ENCODE assay signal across 1 cellular context in genomic region chr1:244049142-244049968, GRCh38.
TF ChIP-seq lines count a peak whose summit lies in the region.

No MANE protein-coding gene starts in this region.

TF ChIP-seq in GM12878, 131 proteins besides CTCF, POLR2A, EP300 and RAD21 (continued from another document):
- peak; percentile 32 for TF ChIP-seq PBX3 (IDR thresholded peaks at IDR 0.05; ENCODE audit: insufficient replicate concordance, low read depth, low read length)
- TF ChIP-seq GATAD2B (conservative IDR thresholded peaks at IDR 0.05; ENCODE audit: low read depth), result 0 out of 2 replicates have a peak, but pooled peaks have one; percentile 39
- TF ChIP-seq RELB (IDR thresholded peaks at IDR 0.05; ENCODE audit: low read depth), result 0 out of 2 replicates have a peak, but pooled peaks have one; percentile 25
- peak; percentile 29; the same call in 1 of the 2 replicates for TF ChIP-seq EED (IDR thresholded peaks at IDR 0.05; ENCODE audit: low read depth)
- TF ChIP-seq ZNF384 (IDR thresholded peaks at IDR 0.05; ENCODE audit: borderline replicate concordance, low read depth, low read length), result peak; percentile 27; the same call in 1 of the 2 replicates
- TF ChIP-seq BMI1 (IDR thresholded peaks at IDR 0.05; ENCODE audit: borderline replicate concordance), result peak; percentile 22; the same call in 1 of the 2 replicates
- no peak for TF ChIP-seq JUNB (IDR thresholded peaks at IDR 0.05)
- no peak for TF ChIP-seq HDGF (IDR thresholded peaks at IDR 0.05)
- TF ChIP-seq MYC (IDR thresholded peaks at IDR 0.05; ENCODE audit: insufficient read depth, insufficient read length, insufficient replicate concordance, low read length, severe bottlenecking), result no peak
- peak; percentile 40; the same call in 1 of the 2 replicates for TF ChIP-seq MTA2 (IDR thresholded peaks at IDR 0.05; ENCODE audit: low read depth)
- TF ChIP-seq TBL1XR1 (IDR thresholded peaks at IDR 0.05; ENCODE audit: low read depth, low read length), result 0 out of 2 replicates have a peak, but pooled peaks have one; percentile 13
- TF ChIP-seq MLLT1 (IDR thresholded peaks at IDR 0.05), result 0 out of 2 replicates have a peak, but pooled peaks have one; percentile 28
